In genomic region chr11:90088731-90089130, GRCh38 we compare ENCODE assay signal across 14 cellular contexts. TPM values are rescaled to one million over a fixed set of nuclear protein-coding genes. Genes with fewer than 3 reads are reported as not detected.
"Had no signal": no experiment of that assay in that cellular context is flagged by ENCODE, and none has a peak within 500 bp of the region (broad histone marks: within the 10 kb centered on the region; RNA-seq: fewer than 3 reads in every experiment).

No MANE protein-coding gene starts in this region.

RNA-seq across cellular contexts. Expression of gene UBTFL1, which starts 3.0 kb away (rescaled TPM):
- total RNA-seq: activated B cell treated with CpG ODN at 0.5 μM for 24 hours; activated CD4-positive, alpha-beta memory T cell treated with anti-CD3 and anti-CD28 coated beads for 36 hours; activated CD4-positive, alpha-beta memory T cell treated with anti-CD3 and anti-CD28 coated beads, Interleukin-2, amount 10 ng/mL, durations not matched to agents 7 days and 5 days; activated CD4-positive, alpha-beta T cell treated with anti-CD3 and anti-CD28 coated beads for 36 hours; activated CD4-positive, alpha-beta T cell treated with anti-CD3 and anti-CD28 coated beads, Interleukin-2, amount 10 ng/mL, durations not matched to agents 24 days and 14 days; activated CD4-positive, alpha-beta T cell treated with anti-CD3 and anti-CD28 coated beads, Interleukin-2, amount 10 ng/mL, durations not matched to agents 7 days and 5 days; activated CD8-positive, alpha-beta memory T cell treated with anti-CD3 and anti-CD28 coated beads for 36 hours; activated CD8-positive, alpha-beta memory T cell treated with anti-CD3 and anti-CD28 coated beads, Interleukin-2, amount 10 ng/mL, durations not matched to agents 7 days and 5 days; activated CD8-positive, alpha-beta T cell treated with anti-CD3 and anti-CD28 coated beads for 36 hours; activated CD8-positive, alpha-beta T cell treated with anti-CD3 and anti-CD28 coated beads, Interleukin-2, amount 10 ng/mL, durations not matched to agents 7 days and 5 days; T-helper 1 cell treated with Interleukin-12 subunit alpha and Interleukin-12 subunit beta and Interleukin-4 antibody, amounts not matched to agents 30 ng/mL and 1 ng/mL, for 36 hours; T-helper 17 cell; T-helper 2 cell treated with Interferon-gamma antibody and Interleukin-4, amounts not matched to agents 100 ng/mL and 5 ng/mL, for 36 hours; WTC11 had no signal

RNA-seq across cellular contexts. Expression of gene NAALAD2, which starts 45.7 kb away (rescaled TPM):
- total RNA-seq: activated B cell treated with CpG ODN at 0.5 μM for 24 hours; activated CD4-positive, alpha-beta memory T cell treated with anti-CD3 and anti-CD28 coated beads for 36 hours; activated CD4-positive, alpha-beta memory T cell treated with anti-CD3 and anti-CD28 coated beads, Interleukin-2, amount 10 ng/mL, durations not matched to agents 7 days and 5 days; activated CD4-positive, alpha-beta T cell treated with anti-CD3 and anti-CD28 coated beads for 36 hours; activated CD4-positive, alpha-beta T cell treated with anti-CD3 and anti-CD28 coated beads, Interleukin-2, amount 10 ng/mL, durations not matched to agents 24 days and 14 days; activated CD4-positive, alpha-beta T cell treated with anti-CD3 and anti-CD28 coated beads, Interleukin-2, amount 10 ng/mL, durations not matched to agents 7 days and 5 days; activated CD8-positive, alpha-beta memory T cell treated with anti-CD3 and anti-CD28 coated beads for 36 hours; activated CD8-positive, alpha-beta memory T cell treated with anti-CD3 and anti-CD28 coated beads, Interleukin-2, amount 10 ng/mL, durations not matched to agents 7 days and 5 days; activated CD8-positive, alpha-beta T cell treated with anti-CD3 and anti-CD28 coated beads for 36 hours; activated CD8-positive, alpha-beta T cell treated with anti-CD3 and anti-CD28 coated beads, Interleukin-2, amount 10 ng/mL, durations not matched to agents 7 days and 5 days; T-helper 1 cell treated with Interleukin-12 subunit alpha and Interleukin-12 subunit beta and Interleukin-4 antibody, amounts not matched to agents 30 ng/mL and 1 ng/mL, for 36 hours; T-helper 17 cell; T-helper 2 cell treated with Interferon-gamma antibody and Interleukin-4, amounts not matched to agents 100 ng/mL and 5 ng/mL, for 36 hours had no signal

RNA-seq across cellular contexts. Expression of gene TRIM49C, which starts 57.8 kb away (rescaled TPM):
- total RNA-seq: activated B cell treated with CpG ODN at 0.5 μM for 24 hours; activated CD4-positive, alpha-beta memory T cell treated with anti-CD3 and anti-CD28 coated beads for 36 hours; activated CD4-positive, alpha-beta memory T cell treated with anti-CD3 and anti-CD28 coated beads, Interleukin-2, amount 10 ng/mL, durations not matched to agents 7 days and 5 days; activated CD4-positive, alpha-beta T cell treated with anti-CD3 and anti-CD28 coated beads for 36 hours; activated CD4-positive, alpha-beta T cell treated with anti-CD3 and anti-CD28 coated beads, Interleukin-2, amount 10 ng/mL, durations not matched to agents 24 days and 14 days; activated CD4-positive, alpha-beta T cell treated with anti-CD3 and anti-CD28 coated beads, Interleukin-2, amount 10 ng/mL, durations not matched to agents 7 days and 5 days; activated CD8-positive, alpha-beta memory T cell treated with anti-CD3 and anti-CD28 coated beads for 36 hours; activated CD8-positive, alpha-beta memory T cell treated with anti-CD3 and anti-CD28 coated beads, Interleukin-2, amount 10 ng/mL, durations not matched to agents 7 days and 5 days; activated CD8-positive, alpha-beta T cell treated with anti-CD3 and anti-CD28 coated beads for 36 hours; activated CD8-positive, alpha-beta T cell treated with anti-CD3 and anti-CD28 coated beads, Interleukin-2, amount 10 ng/mL, durations not matched to agents 7 days and 5 days; T-helper 1 cell treated with Interleukin-12 subunit alpha and Interleukin-12 subunit beta and Interleukin-4 antibody, amounts not matched to agents 30 ng/mL and 1 ng/mL, for 36 hours; T-helper 17 cell; T-helper 2 cell treated with Interferon-gamma antibody and Interleukin-4, amounts not matched to agents 100 ng/mL and 5 ng/mL, for 36 hours; WTC11 had no signal
